Comparison of ENCODE assay signal across 8 cellular contexts in genomic region chr21:37072239-37072987, GRCh38. TPM values are rescaled to one million over a fixed set of nuclear protein-coding genes. Genes with fewer than 3 reads are reported as not detected.
DNase-seq lines count a peak whose midpoint lies in the region; ATAC-seq and TF ChIP-seq lines count a peak whose summit lies in the region.

No MANE protein-coding gene starts in this region.

- H3K4me1 ChIP-seq in iPS-18a (ENCODE audit: control insufficient read depth, low read depth, low read length) (peaks cover 11% of the 10 kb centered on the region), gastrocnemius medialis (peaks cover 17 to 18% of the 10 kb centered on the region in 2 donors)

- H3K9ac ChIP-seq in SK-N-MC (ENCODE audit: insufficient read length) (peak overlapping the region; percentile 88), iPS-18a (ENCODE audit: low read length) (peak overlapping the region; percentile 63)

- in situ Hi-C loops in gastrocnemius medialis (cut with MboI; ENCODE audit: low sequenced_read_pairs in 4 of 4), result no loop called here

- TF ChIP-seq CTCF in gastrocnemius medialis (IDR thresholded peaks at IDR 0.05 in 4 of 5, conservative IDR thresholded peaks at IDR 0.05 in 1 of 5), result no peak

- no peak for TF ChIP-seq POLR2A in gastrocnemius medialis (IDR thresholded peaks at IDR 0.05)

- peaks cover 27% of the 10 kb centered on the region for H3K27me3 ChIP-seq in iPS-18a (ENCODE audit: control insufficient read depth, insufficient read depth, low read length)
- no peaks in the 10 kb centered on the region for H3K27me3 ChIP-seq in gastrocnemius medialis

- H3K4me3 ChIP-seq in SK-N-MC, result peak overlapping the region; percentile 82
- peak overlapping the region; percentile 56 for H3K4me3 ChIP-seq in iPS-18a (ENCODE audit: low read length)
- peak overlapping the region; percentile 82 to 94 (median 88) for H3K4me3 ChIP-seq in gastrocnemius medialis

- intact Hi-C loops in gastrocnemius medialis (cut with DNase I; ENCODE audit: low total_unique reads), result no loop called here

- no peak for TF ChIP-seq RAD21 in Ishikawa (IDR thresholded peaks at IDR 0.05; ENCODE audit: low read depth)

- peak; percentile 77 for DNase-seq in ELR (ENCODE audit: low read depth)
- peak; percentile 12 for DNase-seq in SK-N-MC (ENCODE audit: low read depth, low spot score)
- DNase-seq in brain pericyte (ENCODE audit: low read depth, low spot score), result peak; percentile 57
- DNase-seq in gastrocnemius medialis, result peak in 1 of 2 donors; percentile 50
- no peak for DNase-seq in 8988T

- H3K9me3 ChIP-seq in SK-N-MC (ENCODE audit: low read depth, low read length) (no peaks in the 10 kb centered on the region; the same call in 1 of the 2 replicates), iPS-18a (ENCODE audit: control insufficient read depth, low read depth, low read length) (no peaks in the 10 kb centered on the region), gastrocnemius medialis (no peaks in the 10 kb centered on the region)

- H3K36me3 ChIP-seq in SK-N-MC (ENCODE audit: insufficient read depth, low read length) (peaks cover 12% of the 10 kb centered on the region; the same call in 1 of the 2 replicates), iPS-18a (ENCODE audit: control insufficient read depth, low read depth, low read length) (peaks cover 5% of the 10 kb centered on the region), gastrocnemius medialis (peaks cover 0 to 20% of the 10 kb centered on the region in 2 donors)

- no peak for TF ChIP-seq EP300 in Ishikawa (IDR thresholded peaks at IDR 0.05; ENCODE audit: borderline replicate concordance)

- H3K27ac ChIP-seq in SK-N-MC (peak overlapping the region; percentile 92), iPS-18a (ENCODE audit: low read length) (peak overlapping the region; percentile 82), gastrocnemius medialis (peak overlapping the region; percentile 97 to 99 (median 98))

- peak; percentile 32 for ATAC-seq in GM21737 (IDR thresholded peaks at IDR 0.05; ENCODE audit: unreplicated experiment)
- ATAC-seq in gastrocnemius medialis, result peak; percentile 49 to 53

TF ChIP-seq in Ishikawa, 13 proteins besides CTCF, POLR2A, EP300 and RAD21:
- no peak for TF ChIP-seq REST (IDR thresholded peaks at IDR 0.05; ENCODE audit: low read depth)
- peak; percentile 64; the same call in 1 of the 2 replicates for TF ChIP-seq YY1 (IDR thresholded peaks at IDR 0.05; ENCODE audit: low read depth)
- TF ChIP-seq ZBTB7A (IDR thresholded peaks at IDR 0.05; ENCODE audit: low read depth), result no peak; the same call in 1 of the 2 replicates
- TF ChIP-seq MAX (IDR thresholded peaks at IDR 0.05), result peak; percentile 16; the same call in 1 of the 2 replicates
- peak; percentile 28; the same call in 1 of the 2 replicates for TF ChIP-seq TAF1 (IDR thresholded peaks at IDR 0.05; ENCODE audit: low read depth)
- TF ChIP-seq FOXM1 (IDR thresholded peaks at IDR 0.05; ENCODE audit: borderline replicate concordance, low read depth), result no peak
- peak; percentile 49; the same call in 1 of the 2 replicates for TF ChIP-seq EGR1 (IDR thresholded peaks at IDR 0.05)
- TF ChIP-seq CREB1 (IDR thresholded peaks at IDR 0.05; ENCODE audit: low read depth), result no peak

RNA-seq across cellular contexts. Expression of gene PIGP, which starts 0.5 kb away (rescaled TPM):
- total RNA-seq in gastrocnemius medialis, result 10 to 100 TPM; 21.8 to 31.8 (median 25.5) TPM

RNA-seq across cellular contexts. Expression of gene TTC3, which starts 0.6 kb away (rescaled TPM):
- 10 to 100 TPM; 39.5 to 71.6 (median 44.1) TPM for total RNA-seq in gastrocnemius medialis
